In the genomic region with DNA sequence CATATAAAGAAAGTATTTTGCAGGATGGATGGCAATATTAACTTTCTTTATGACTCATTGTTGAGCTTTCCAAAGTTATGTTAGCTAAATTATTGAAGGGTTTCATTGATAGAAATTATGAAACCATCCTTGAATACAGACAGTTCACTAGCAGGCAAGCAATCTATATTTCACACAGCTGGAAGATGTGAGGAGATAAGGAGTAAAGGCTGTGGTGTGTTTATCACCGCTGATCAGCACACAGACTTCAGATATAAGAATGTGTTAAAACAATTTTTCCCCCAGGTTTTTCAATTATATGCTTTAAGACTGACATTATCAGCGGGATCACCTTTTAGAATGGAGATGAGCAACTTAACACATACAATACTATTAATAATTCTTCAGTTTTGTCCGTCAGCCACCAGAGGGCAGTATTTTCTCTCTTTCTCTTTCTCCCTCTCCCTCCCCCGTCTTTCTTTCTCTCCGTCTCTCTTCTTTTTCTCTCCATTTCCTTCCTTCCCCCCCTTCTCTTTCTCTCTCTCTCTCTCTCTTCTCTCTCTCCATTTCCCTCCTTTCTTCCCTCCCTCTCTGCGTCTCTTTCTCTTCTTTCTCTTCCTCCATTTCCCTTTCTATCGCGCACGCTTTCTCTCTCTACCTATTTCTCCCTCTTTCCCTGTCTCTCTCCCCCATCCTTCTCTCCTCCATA, we compare ENCODE assay signal across 8 cellular contexts.
DNase-seq lines count a peak whose midpoint lies in the region; TF ChIP-seq lines count a peak whose summit lies in the region.

No MANE protein-coding gene starts in this region.

- H3K4me1 Mint-ChIP-seq in brain, result peaks cover 13% of the 10 kb centered on the region

- no peaks in the 10 kb centered on the region for H3K9me2 ChIP-seq in PC-9 (ENCODE audit: insufficient read depth)

- CTCF ChIA-PET in A673 (lab: Charles Lee), result interaction anchor here (0.5 to 0.7 kb wide), 4 partner anchors 13 to 352 kb away, joined by 3 to 14 read pairs (median 4); a partner anchor contains a TSS
- CTCF ChIA-PET in PC-9 (lab: Charles Lee), result no interaction called here

- intact Hi-C loops in A673 (cut with micrococcal nuclease; ENCODE audit: unreplicated experiment), result loop anchor here (1.0 to 5.0 kb wide), 5 partner anchors 153 to 388 kb away; no protein-coding TSS in a partner anchor
- intact Hi-C loops in PC-9 (cut with micrococcal nuclease; ENCODE audit: unreplicated experiment), result loop anchor here (5.0 to 10.0 kb wide), 3 partner anchors 291 to 1343 kb away; no protein-coding TSS in a partner anchor

- H4K20me1 ChIP-seq in PC-9 (ENCODE audit: insufficient read depth), result no peaks in the 10 kb centered on the region

- H3K36me3 Mint-ChIP-seq in brain, result no peaks in the 10 kb centered on the region

- TF ChIP-seq CTCF in A673 (conservative IDR thresholded peaks at IDR 0.05; ENCODE audit: low read depth, low read length) (peak; percentile 77), GM12873 (IDR thresholded peaks at IDR 0.05; ENCODE audit: insufficient read depth, low read depth, low read length, missing control alignments) (peak; percentile 68), PC-9 (conservative IDR thresholded peaks at IDR 0.05) (peak; percentile 69), brain (conservative IDR thresholded peaks at IDR 0.05) (peak; percentile 91 to 94)

- no peak overlapping the region for H3K9ac ChIP-seq in HUES64 (ENCODE audit: low read depth, low read length)
- H3K9ac ChIP-seq in iPS-15b (ENCODE audit: low read depth, low read length), result no peak overlapping the region

- POLR2A ChIA-PET in A673 (lab: Charles Lee; ENCODE audit: low non-redundant PET) (no interaction called here), PC-9 (lab: Charles Lee; ENCODE audit: unreplicated experiment) (no interaction called here)

- peaks cover 9% of the 10 kb centered on the region for H3K27me3 Mint-ChIP-seq in brain

- H3K4me2 ChIP-seq in PC-9, result no peak overlapping the region; the same call in 1 of the 2 replicates

- no peaks in the 10 kb centered on the region for H3K79me2 ChIP-seq in PC-9 (ENCODE audit: low read depth)

- H3K9me3 ChIP-seq in A673 (ENCODE audit: low read depth, low read length, poor library complexity, severe bottlenecking) (no peaks in the 10 kb centered on the region), HUES64 (ENCODE audit: insufficient read depth, low read depth, low read length) (no peaks in the 10 kb centered on the region), PC-9 (ENCODE audit: insufficient read depth, low read depth) (no peaks in the 10 kb centered on the region), iPS-15b (ENCODE audit: control insufficient read depth, insufficient read depth, low read length) (no peaks in the 10 kb centered on the region)

- WGBS in HUES64, result 30% methylated on average over 8 of the region's 9 CpGs

- H3K27ac ChIP-seq in A673 (ENCODE audit: low read depth, low read length, poor library complexity, severe bottlenecking) (no peak overlapping the region), HUES64 (ENCODE audit: low read depth, low read length) (no peak overlapping the region), PC-9 (no peak overlapping the region)

- no peaks in the 10 kb centered on the region for H3K9me3 Mint-ChIP-seq in brain

- H3K27ac Mint-ChIP-seq in brain, result peak overlapping the region in 3 of 5 experiments; percentile 57 to 78 (median 73)

- H3K36me3 ChIP-seq in A673 (ENCODE audit: insufficient read depth, low read length, poor library complexity, severe bottlenecking) (no peaks in the 10 kb centered on the region), HUES64 (ENCODE audit: insufficient read depth, low read length) (no peaks in the 10 kb centered on the region), PC-9 (ENCODE audit: low read depth) (no peaks in the 10 kb centered on the region), iPS-15b (ENCODE audit: control insufficient read depth, insufficient read depth, low read length) (no peaks in the 10 kb centered on the region)

- H3K4me3 ChIP-seq in A673 (ENCODE audit: low read depth, low read length, poor library complexity, severe bottlenecking) (peak overlapping the region; percentile 45), HUES64 (ENCODE audit: low read length) (peak overlapping the region; percentile 40), PC-9 (no peak overlapping the region), iPS-15b (ENCODE audit: low read depth, low read length) (peak overlapping the region; percentile 59), skeletal muscle cell (ENCODE audit: low read depth, low read length) (peak overlapping the region; percentile 46)

- no peaks in the 10 kb centered on the region for H3K4me1 ChIP-seq in A673 (ENCODE audit: insufficient read depth, low read length, poor library complexity, severe bottlenecking)
- no peaks in the 10 kb centered on the region for H3K4me1 ChIP-seq in HUES64 (ENCODE audit: insufficient read depth, low read length)
- H3K4me1 ChIP-seq in PC-9 (replicated peaks; ENCODE audit: insufficient read depth), result no peaks in the 10 kb centered on the region
- H3K4me1 ChIP-seq in iPS-15b (ENCODE audit: control insufficient read depth, insufficient read depth, low read length), result no peaks in the 10 kb centered on the region

- DNase-seq in A673 (ENCODE audit: low spot score) (peak; percentile 77), PC-9 (no peak), skeletal muscle cell (ENCODE audit: low read depth) (no peak), ecto neural progenitor cell (ENCODE audit: low spot score) (no peak)

- H3F3A ChIP-seq in PC-9 (ENCODE audit: insufficient read depth, low read depth), result no peaks in the 10 kb centered on the region

- peak overlapping the region; percentile 77 to 87 (median 80) for H3K4me3 Mint-ChIP-seq in brain

- BruUV-seq in A673 (replicated peaks; lab: Mats Ljungman, UMichigan), result no TSS peak
- BruUV-seq in PC-9 (replicated peaks; lab: Mats Ljungman, UMichigan), result no TSS peak

- peaks cover 22% of the 10 kb centered on the region for H3K27me3 ChIP-seq in A673 (replicated peaks; ENCODE audit: insufficient read depth, low read depth, low read length, poor library complexity)
- H3K27me3 ChIP-seq in HUES64 (ENCODE audit: insufficient read depth, low read length), result no peaks in the 10 kb centered on the region
- H3K27me3 ChIP-seq in PC-9 (ENCODE audit: insufficient read depth, low read depth), result no peaks in the 10 kb centered on the region
- H3K27me3 ChIP-seq in iPS-15b (ENCODE audit: control insufficient read depth, insufficient read depth, low read length), result peaks cover 5% of the 10 kb centered on the region

- H2AFZ ChIP-seq in PC-9, result no peak overlapping the region
